In the genomic region with DNA sequence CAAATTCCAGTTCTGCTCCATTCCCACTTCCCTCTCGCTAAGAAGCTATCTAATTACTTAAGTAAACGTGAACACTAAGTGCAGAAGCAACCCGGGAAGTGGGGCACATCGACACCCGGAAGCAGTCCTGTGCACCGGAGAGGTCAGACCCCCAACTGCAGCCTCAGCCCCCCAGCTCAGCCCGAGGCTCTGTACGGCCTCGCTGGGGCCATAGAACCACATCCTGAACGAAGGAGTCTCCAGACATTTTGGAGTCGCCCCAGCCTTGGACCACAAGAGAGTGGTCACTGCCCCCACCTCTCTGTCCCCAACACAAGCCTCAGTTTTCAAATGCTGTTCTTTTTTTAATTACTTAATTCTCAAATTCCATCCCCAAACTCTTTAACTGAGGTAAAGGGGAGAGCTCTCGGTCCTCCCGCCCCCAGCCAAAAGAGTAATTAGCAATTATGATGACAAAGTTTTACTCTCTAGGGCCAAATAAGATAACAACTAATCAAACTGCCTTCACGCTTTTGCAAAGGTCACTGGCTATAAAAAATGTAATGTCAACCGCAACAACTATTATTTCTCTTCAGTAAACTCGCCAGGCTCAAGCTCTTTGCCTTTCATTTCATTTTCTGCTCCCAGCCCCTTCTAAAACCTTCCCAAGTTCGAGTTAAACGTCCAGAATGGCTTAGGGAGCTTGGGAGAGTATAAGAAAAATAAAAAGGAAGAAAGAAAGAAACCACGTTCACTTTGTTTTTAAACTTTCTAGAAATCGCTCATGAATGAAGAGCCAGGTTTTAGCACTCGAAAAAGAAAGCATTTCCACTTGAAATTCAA, we compare ENCODE assay signal across 9 cellular contexts. TPM values are rescaled to one million over a fixed set of nuclear protein-coding genes. Genes with fewer than 3 reads are reported as not detected.
DNase-seq lines count a peak whose midpoint lies in the region; ATAC-seq and TF ChIP-seq lines count a peak whose summit lies in the region.
"Had no signal": no experiment of that assay in that cellular context is flagged by ENCODE, and none has a peak within 500 bp of the region (broad histone marks: within the 10 kb centered on the region; RNA-seq: fewer than 3 reads in every experiment).

No MANE protein-coding gene starts in this region.

- peaks cover 4% of the 10 kb centered on the region; the same call in 1 of the 2 replicates for H3K36me3 Mint-ChIP-seq in HFFc6 (ENCODE audit: low read depth)
- H3K36me3 Mint-ChIP-seq in brain = peaks cover 39% of the 10 kb centered on the region
- peaks cover 27% of the 10 kb centered on the region for H3K36me3 Mint-ChIP-seq in natural killer cell

- intact Hi-C loops in natural killer cell (cut with micrococcal nuclease) = no loop called here

- ATAC-seq in natural killer cell (no peak), GM18858 (IDR thresholded peaks at IDR 0.05; ENCODE audit: unreplicated experiment) (no peak)

- no peaks in the 10 kb centered on the region for H3K9me3 Mint-ChIP-seq in HFFc6
- H3K9me3 Mint-ChIP-seq in brain = peaks cover 0 to 11% (median 0%) of the 10 kb centered on the region in 5 experiments
- H3K9me3 Mint-ChIP-seq in natural killer cell = no peaks in the 10 kb centered on the region

- H3K27ac Mint-ChIP-seq in HFFc6 (no peak overlapping the region), brain (peak overlapping the region; percentile 89 to 98 (median 97)), natural killer cell (no peak overlapping the region)

- peak overlapping the region; percentile 76; the same call in 1 of the 2 replicates for H3K4me3 Mint-ChIP-seq in HFFc6
- H3K4me3 Mint-ChIP-seq in brain = peak overlapping the region; percentile 93 to 98 (median 95)
- peak overlapping the region; percentile 87 for H3K4me3 Mint-ChIP-seq in natural killer cell

- H3K4me1 Mint-ChIP-seq in HFFc6 (ENCODE audit: low read depth) = peaks cover 38% of the 10 kb centered on the region
- H3K4me1 Mint-ChIP-seq in brain = peaks cover 55% of the 10 kb centered on the region
- peaks cover 44 to 50% of the 10 kb centered on the region in 2 donors for H3K4me1 Mint-ChIP-seq in natural killer cell

- DNase-seq in ELF-1 (ENCODE audit: low read depth, low spot score) (peak; percentile 16), HFFc6 (no peak), natural killer cell (no peak), occipital lobe (lab: John Stamatoyannopoulos, UW) (no peak), SW480 (ENCODE audit: low spot score) (no peak)
- DNase-seq: activated gamma-delta T cell, NCI-H524 treated with DMSO at 0.1 percent for 48 hours had no signal

- TF ChIP-seq CTCF in HFFc6 (IDR thresholded peaks at IDR 0.05) (no peak), brain (conservative IDR thresholded peaks at IDR 0.05) (no peak), natural killer cell (IDR thresholded peaks at IDR 0.05) (no peak)

- peaks cover 68% of the 10 kb centered on the region for H3K27me3 Mint-ChIP-seq in HFFc6 (ENCODE audit: insufficient read depth)
- H3K27me3 Mint-ChIP-seq in brain = peaks cover 66% of the 10 kb centered on the region
- peaks cover 62 to 72% of the 10 kb centered on the region in 2 donors for H3K27me3 Mint-ChIP-seq in natural killer cell (ENCODE audit: low read depth in 2 of 2)

RNA-seq across cellular contexts. Expression of gene PAX6, which starts 2.2 kb away (rescaled TPM):
- 1 to 10 TPM in 4 of 6 experiments, not detected in 2; 1.3 to 1.5 (median 1.4) TPM for total RNA-seq in HFFc6 (2021; fragmentation: NEBNext Ultra II Directional; extraction: Animal tissue kit (Norgen Biotek cat#: 25700))
- 16.7 TPM for polyA plus RNA-seq in brain (ENCODE audit: insufficient read depth, low read depth, low replicate concordance)
- total RNA-seq in natural killer cell (not detected), occipital lobe (16.4 TPM)

Comparison
In these comparisons a context has a peak if more than half of its experiments do, and no peak if none do; other contexts are left out.
1. H3K27ac Mint-ChIP-seq: peak in brain (5 of 5); none in HFFc6 (single experiment) and natural killer cell (0 of 2).
2. Peak in every context shown above with its lines, with median percentiles within 50 percentile points of each other: H3K4me3 Mint-ChIP-seq.